25 cellular contexts compared by ENCODE assay signal in genomic region chr11:66820381-66820780, GRCh38. TPM values are rescaled to one million over a fixed set of nuclear protein-coding genes. Genes with fewer than 3 reads are reported as not detected.
DNase-seq lines count a peak whose midpoint lies in the region; ATAC-seq, FAIRE-seq and TF ChIP-seq lines count a peak whose summit lies in the region.
"Had no signal": no experiment of that assay in that cellular context is flagged by ENCODE, and none has a peak within 500 bp of the region (broad histone marks: within the 10 kb centered on the region; RNA-seq: fewer than 3 reads in every experiment).

No MANE protein-coding gene starts in this region.

- no peak for FAIRE-seq in astrocyte (lab: Jason Lieb, UNC)
- FAIRE-seq: GM18507, HTR-8/SVneo had no signal

- CTCF ChIA-PET in T-cell (lab: Charles Lee): no interaction called here

- H3K36me3 Mint-ChIP-seq in activated naive CD8-positive, alpha-beta T cell treated with anti-CD3 and anti-CD28 coated beads, Interleukin-2, amount 50 U/mL, for 24 hours (ENCODE audit: low read depth): no peaks in the 10 kb centered on the region
- H3K36me3 Mint-ChIP-seq in activated naive CD8-positive, alpha-beta T cell treated with anti-CD3 and anti-CD28 coated beads for 36 hours: no peaks in the 10 kb centered on the region
- H3K36me3 Mint-ChIP-seq in astrocyte (ENCODE audit: low read depth, unreplicated experiment): peaks cover 2% of the 10 kb centered on the region
- H3K36me3 Mint-ChIP-seq in T-cell: peaks cover 7% of the 10 kb centered on the region

- H3K4me2 ChIP-seq in astrocyte (ENCODE audit: low read length): no peak overlapping the region

- 80% methylated on average over 2 of the region's 3 CpGs; no CpG with 5 or more reads in 1 of the 2 experiments for WGBS in mesodermal cell (ENCODE audit: insufficient coverage in 2 of 2), 2 experiments

- H2AFZ ChIP-seq in astrocyte (ENCODE audit: low read depth, low read length): no peak overlapping the region
- H2AFZ ChIP-seq: GM23248 had no signal

- H3K27me3 ChIP-seq in astrocyte (ENCODE audit: insufficient read depth, low read length): no peaks in the 10 kb centered on the region
- H3K27me3 ChIP-seq: MG63, SJCRH30 had no signal

- POLR2A ChIA-PET in T-cell (lab: Charles Lee): no interaction called here

- H3K36me3 ChIP-seq in astrocyte (ENCODE audit: insufficient read depth, low read length): no peaks in the 10 kb centered on the region
- H3K36me3 ChIP-seq in mesodermal cell (ENCODE audit: control insufficient read depth, insufficient read depth, low read length): no peaks in the 10 kb centered on the region
- H3K36me3 ChIP-seq: SJCRH30 had no signal

- H3K4me3 Mint-ChIP-seq in activated naive CD8-positive, alpha-beta T cell treated with anti-CD3 and anti-CD28 coated beads, Interleukin-2, amount 50 U/mL, for 24 hours: no peak overlapping the region
- no peak overlapping the region for H3K4me3 Mint-ChIP-seq in activated naive CD8-positive, alpha-beta T cell treated with anti-CD3 and anti-CD28 coated beads for 36 hours
- H3K4me3 Mint-ChIP-seq in astrocyte (ENCODE audit: unreplicated experiment) (no peak overlapping the region), T-cell (no peak overlapping the region)

- H3K9ac ChIP-seq in astrocyte (ENCODE audit: low read length): no peak overlapping the region
- H3K9ac ChIP-seq: GM23248 had no signal

- no peaks in the 10 kb centered on the region for H4K20me1 ChIP-seq in astrocyte (ENCODE audit: insufficient read depth, low read length)

- intact Hi-C loops in Right ventricle myocardium superior (cut with DNase I): no loop called here

- H3K4me1 ChIP-seq in astrocyte (ENCODE audit: insufficient read depth, low read length) (no peaks in the 10 kb centered on the region), mesodermal cell (ENCODE audit: control insufficient read depth, insufficient read depth, low read length, poor library complexity, severe bottlenecking) (peaks cover 23% of the 10 kb centered on the region)
- H3K4me1 ChIP-seq: SJCRH30 had no signal

- DNase-seq in activated naive CD8-positive, alpha-beta T cell treated with anti-CD3 and anti-CD28 coated beads, Interleukin-2, amount 50 U/mL, for 24 hours: no peak
- no peak for DNase-seq in activated naive CD8-positive, alpha-beta T cell treated with anti-CD3 and anti-CD28 coated beads for 36 hours
- peak; percentile 30 for DNase-seq in astrocyte (ENCODE audit: low read depth)
- no peak for DNase-seq in hypothalamus (lab: John Stamatoyannopoulos, UW)
- no peak for DNase-seq in Right ventricle myocardium superior
- no peak for DNase-seq in T-cell
- DNase-seq: 8988T; ACHN; Calu3; DND-41; GM23248; H7; KG1; MG63; NCI-H1105 treated with DMSO at 0.1 percent for 48 hours; NCI-H2029; NCI-H446 treated with DMSO at 0.1 percent for 48 hours; NCI-H526; NK-92 treated with Interleukin-12 subunit alpha and Interleukin-12 subunit beta, amount 100 ng/mL, for 24 hours; PC-3; SJCRH30 had no signal

- H3K4me1 Mint-ChIP-seq in activated naive CD8-positive, alpha-beta T cell treated with anti-CD3 and anti-CD28 coated beads, Interleukin-2, amount 50 U/mL, for 24 hours: no peaks in the 10 kb centered on the region
- H3K4me1 Mint-ChIP-seq in activated naive CD8-positive, alpha-beta T cell treated with anti-CD3 and anti-CD28 coated beads for 36 hours: no peaks in the 10 kb centered on the region
- H3K4me1 Mint-ChIP-seq in astrocyte (ENCODE audit: low read depth, unreplicated experiment) (peaks cover 24% of the 10 kb centered on the region), T-cell (no peaks in the 10 kb centered on the region)

- H3K79me2 ChIP-seq in astrocyte (ENCODE audit: insufficient read depth, low read length): no peaks in the 10 kb centered on the region

- TF ChIP-seq CTCF in astrocyte (IDR thresholded peaks at IDR 0.05; ENCODE audit: insufficient read depth, low read depth, low read length): no peak

- ATAC-seq in activated naive CD8-positive, alpha-beta T cell treated with anti-CD3 and anti-CD28 coated beads, Interleukin-2, amount 50 U/mL, for 24 hours: no peak
- ATAC-seq in GM21723 (IDR thresholded peaks at IDR 0.05; ENCODE audit: unreplicated experiment) (no peak), Right ventricle myocardium superior (ENCODE audit: poor library complexity) (no peak), T-cell (replicated peaks in 1 of 4) (no peak)
- ATAC-seq: PC-3 had no signal

- no peaks in the 10 kb centered on the region for H3K9me3 Mint-ChIP-seq in activated naive CD8-positive, alpha-beta T cell treated with anti-CD3 and anti-CD28 coated beads, Interleukin-2, amount 50 U/mL, for 24 hours
- H3K9me3 Mint-ChIP-seq in activated naive CD8-positive, alpha-beta T cell treated with anti-CD3 and anti-CD28 coated beads for 36 hours: peaks cover 1% of the 10 kb centered on the region
- H3K9me3 Mint-ChIP-seq in astrocyte (ENCODE audit: unreplicated experiment): no peaks in the 10 kb centered on the region
- no peaks in the 10 kb centered on the region for H3K9me3 Mint-ChIP-seq in T-cell

- H3K9me3 ChIP-seq in astrocyte (ENCODE audit: insufficient read depth, low read depth, low read length) (no peaks in the 10 kb centered on the region), mesodermal cell (ENCODE audit: control insufficient read depth, low read length) (no peaks in the 10 kb centered on the region)
- H3K9me3 ChIP-seq: MG63, SJCRH30 had no signal

- H3K27ac ChIP-seq in astrocyte (ENCODE audit: low read depth, low read length): no peak overlapping the region
- H3K27ac ChIP-seq in mesodermal cell (ENCODE audit: low read depth, low read length, severe bottlenecking): peak overlapping the region; percentile 1
- H3K27ac ChIP-seq: GM23248, SJCRH30 had no signal

- H3K4me3 ChIP-seq in astrocyte (ENCODE audit: insufficient read depth, low read depth, low read length) (no peak overlapping the region), mesodermal cell (ENCODE audit: extremely low read depth, insufficient read depth, low read length, poor library complexity, severe bottlenecking) (no peak overlapping the region)
- H3K4me3 ChIP-seq: GM23248, MG63, SJCRH30 had no signal

- no peaks in the 10 kb centered on the region for H3K27me3 Mint-ChIP-seq in activated naive CD8-positive, alpha-beta T cell treated with anti-CD3 and anti-CD28 coated beads, Interleukin-2, amount 50 U/mL, for 24 hours
- no peaks in the 10 kb centered on the region for H3K27me3 Mint-ChIP-seq in activated naive CD8-positive, alpha-beta T cell treated with anti-CD3 and anti-CD28 coated beads for 36 hours
- H3K27me3 Mint-ChIP-seq in astrocyte (ENCODE audit: low read depth, unreplicated experiment) (no peaks in the 10 kb centered on the region), T-cell (no peaks in the 10 kb centered on the region)

- peak overlapping the region; percentile 36 for H3K27ac Mint-ChIP-seq in activated naive CD8-positive, alpha-beta T cell treated with anti-CD3 and anti-CD28 coated beads, Interleukin-2, amount 50 U/mL, for 24 hours
- no peak overlapping the region for H3K27ac Mint-ChIP-seq in activated naive CD8-positive, alpha-beta T cell treated with anti-CD3 and anti-CD28 coated beads for 36 hours
- peak overlapping the region; percentile 70 for H3K27ac Mint-ChIP-seq in astrocyte (ENCODE audit: unreplicated experiment)
- no peak overlapping the region for H3K27ac Mint-ChIP-seq in T-cell

RNA-seq across cellular contexts. Expression of gene RCE1, which starts 22.9 kb away (rescaled TPM):
- total RNA-seq in activated naive CD8-positive, alpha-beta T cell treated with anti-CD3 and anti-CD28 coated beads for 36 hours: 10 to 100 TPM; 26.8 to 31.1 TPM
- total RNA-seq in astrocyte (19.3 and 19.8 TPM in 2 replicates), Right ventricle myocardium superior (6.2 TPM), T-cell (10 to 100 TPM; 27.2 to 42.9 (median 34.1) TPM)
- 20.8 TPM for polyA plus RNA-seq in mesodermal cell (2013, experiment 1 of 2)
- polyA plus RNA-seq in mesodermal cell (2013, experiment 2 of 2): 18.5 TPM

RNA-seq across cellular contexts. Expression of gene LRFN4, which starts 36.5 kb away (rescaled TPM):
- total RNA-seq in activated naive CD8-positive, alpha-beta T cell treated with anti-CD3 and anti-CD28 coated beads for 36 hours: 10 to 100 TPM; 36.3 to 37.8 TPM
- total RNA-seq in astrocyte (33.7 and 35.7 TPM in 2 replicates), Right ventricle myocardium superior (20.5 TPM), T-cell (10 to 100 TPM in 1 of 5 donors, 1 to 10 TPM in 4; 1.5 to 12.9 (median 6.7) TPM)
- polyA plus RNA-seq in mesodermal cell (2013, experiment 1 of 2): 25.7 TPM
- polyA plus RNA-seq in mesodermal cell (2013, experiment 2 of 2): 19.1 TPM

Comparison
In these comparisons a context has a peak if more than half of its experiments do, and no peak if none do; other contexts are left out.
1. H3K27ac Mint-ChIP-seq: peak in activated naive CD8-positive, alpha-beta T cell treated with anti-CD3 and anti-CD28 coated beads, Interleukin-2, amount 50 U/mL, for 24 hours (single experiment) and astrocyte (single experiment); none in activated naive CD8-positive, alpha-beta T cell treated with anti-CD3 and anti-CD28 coated beads for 36 hours (single experiment) and T-cell (0 of 2).